ENCODE assay signal across 8 cellular contexts in the genomic region with DNA sequence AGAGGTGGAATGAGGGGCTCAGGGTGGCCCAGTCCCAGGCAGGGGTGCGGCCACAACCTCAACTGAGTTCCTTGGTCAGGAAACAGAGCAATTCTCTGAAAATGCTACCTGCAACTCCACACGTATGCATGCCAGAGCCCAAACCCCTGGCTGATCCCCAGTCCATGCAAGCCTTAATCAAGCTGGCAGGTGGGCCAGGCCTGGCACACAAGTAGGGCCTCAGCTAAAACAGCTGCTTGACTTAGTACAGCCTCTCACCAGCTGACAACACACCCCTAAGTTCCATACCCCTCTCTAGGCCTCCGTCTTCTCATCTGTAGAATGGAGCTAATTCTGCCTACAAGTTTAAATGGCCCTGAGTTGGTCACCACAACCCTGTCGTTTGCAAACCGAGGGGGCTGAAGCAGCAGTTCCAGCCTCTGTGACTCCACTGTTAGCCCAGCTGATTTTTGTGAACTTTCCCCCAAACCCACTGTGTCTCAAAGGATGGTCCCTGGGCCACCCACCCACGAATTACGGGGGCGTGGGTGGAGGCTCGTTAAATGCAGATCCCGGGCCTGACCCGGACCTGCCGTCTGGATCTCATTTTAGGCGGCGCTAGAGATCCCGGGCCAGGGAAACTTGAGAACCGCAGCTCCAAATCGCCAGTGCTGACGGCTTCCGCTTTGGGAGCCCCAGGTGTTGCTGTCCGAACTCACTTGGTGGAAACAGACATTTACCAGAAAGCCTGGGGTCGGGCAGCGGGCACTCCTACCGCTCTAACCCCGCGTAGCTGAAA. TPM values are rescaled to one million over a fixed set of nuclear protein-coding genes. Genes with fewer than 3 reads are reported as not detected.
DNase-seq lines count a peak whose midpoint lies in the region; ATAC-seq and TF ChIP-seq lines count a peak whose summit lies in the region.

No MANE protein-coding gene starts in this region.

- no peaks in the 10 kb centered on the region for H3F3A ChIP-seq in DOHH2 (ENCODE audit: control insufficient read depth, insufficient read depth)

- H3K9me3 ChIP-seq in DOHH2 (ENCODE audit: control insufficient read depth, insufficient read depth, low read length) (no peaks in the 10 kb centered on the region), liver (ENCODE audit: control insufficient read depth in 4 of 4, low read length in 3 of 4) (no peaks in the 10 kb centered on the region)

- H3K4me3 ChIP-seq in DOHH2 (ENCODE audit: low read length) = peak overlapping the region; percentile 42
- H3K4me3 ChIP-seq in dorsolateral prefrontal cortex = peak overlapping the region; percentile 48 to 84 (median 74)
- H3K4me3 ChIP-seq in liver (ENCODE audit: low read depth in 1 of 3, low read length in 3 of 3) = peak overlapping the region; percentile 49 to 85 (median 58)

- no peaks in the 10 kb centered on the region for H4K20me1 ChIP-seq in DOHH2 (ENCODE audit: control insufficient read depth, insufficient read depth, low read depth, low read length)

- H3K27ac ChIP-seq in DOHH2 (ENCODE audit: low read depth, low read length) = no peak overlapping the region
- H3K27ac ChIP-seq in dorsolateral prefrontal cortex = peak overlapping the region in 58 of 59 donors; percentile 8 to 100 (median 92)
- peak overlapping the region; percentile 98 to 99 for H3K27ac ChIP-seq in liver (ENCODE audit: low read depth in 1 of 2, low read length in 2 of 2)

- H3K36me3 ChIP-seq in DOHH2 (ENCODE audit: control insufficient read depth, low read length) (no peaks in the 10 kb centered on the region), liver (ENCODE audit: control insufficient read depth in 4 of 4, insufficient read depth in 3 of 4, low read depth in 1 of 4, low read length in 3 of 4) (peaks cover 0 to under 1% (median 0%) of the 10 kb centered on the region in 4 donors)

- peak; percentile 19 for TF ChIP-seq CTCF in DOHH2 (IDR thresholded peaks at IDR 0.05; ENCODE audit: low read depth, low read length, poor library complexity, severe bottlenecking)
- TF ChIP-seq CTCF in dorsolateral prefrontal cortex (IDR thresholded peaks at IDR 0.05 in 54 of 56, conservative IDR thresholded peaks at IDR 0.05 in 2 of 56; ENCODE audit: low read depth in 1 of 56, partially characterized antibody in 56 of 56) = peak in 36 of 56 donors; percentile 8 to 40 (median 27)
- TF ChIP-seq CTCF in liver (IDR thresholded peaks at IDR 0.05; ENCODE audit: low read depth, low read length, missing input control) = peak; percentile 5

- H3K4me2 ChIP-seq in DOHH2 (ENCODE audit: low read length) = peak overlapping the region; percentile 56

- ATAC-seq in GM21526 (IDR thresholded peaks at IDR 0.05; ENCODE audit: low FRiP score, unreplicated experiment) (peak; percentile 17), HG02938 (IDR thresholded peaks at IDR 0.05; ENCODE audit: unreplicated experiment) (no peak)

- peak; percentile 45 for DNase-seq in NCI-H69 (lab: John Stamatoyannopoulos, UW)
- peak in 7 of 10 donors; percentile 37 to 68 (median 62) for DNase-seq in dorsolateral prefrontal cortex
- DNase-seq in stromal cell of bone marrow (ENCODE audit: low read depth) = peak; percentile 22
- DNase-seq in NCI-H1694 treated with DMSO at 0.1 percent for 48 hours (lab: John Stamatoyannopoulos, UW) = no peak

- intact Hi-C loops in dorsolateral prefrontal cortex (cut with DNase I) = loop anchor here in 1 of 2 donors (10.0 kb wide), 1 partner anchor 50 kb away; no protein-coding TSS in a partner anchor

- H3K4me1 ChIP-seq in DOHH2 (ENCODE audit: control insufficient read depth, low read length) (peaks cover 10% of the 10 kb centered on the region), liver (ENCODE audit: control insufficient read depth in 4 of 4, insufficient read depth in 4 of 4, low read length in 3 of 4) (peaks cover 2 to 46% (median 18%) of the 10 kb centered on the region in 4 donors)

- no peaks in the 10 kb centered on the region for H3K79me2 ChIP-seq in DOHH2 (ENCODE audit: control insufficient read depth, low read length)

- H3K27me3 ChIP-seq in DOHH2 (ENCODE audit: control insufficient read depth, low read length) = peaks cover 51% of the 10 kb centered on the region
- peaks cover 0 to 16% (median 0%) of the 10 kb centered on the region in 45 donors for H3K27me3 ChIP-seq in dorsolateral prefrontal cortex
- H3K27me3 ChIP-seq in liver (ENCODE audit: control insufficient read depth in 4 of 4, insufficient read depth in 4 of 4, low read length in 3 of 4) = no peaks in the 10 kb centered on the region

- peak overlapping the region; percentile 61 to 90 for H3K9ac ChIP-seq in liver (ENCODE audit: low read depth in 1 of 2, low read length in 2 of 2)

- 9% methylated on average over 25 of the region's 25 CpGs for WGBS in liver

- peak in 1 of 2 donors; percentile 4 for TF ChIP-seq RAD21 in liver (IDR thresholded peaks at IDR 0.05)

- H3K9me2 ChIP-seq in DOHH2 (replicated peaks; ENCODE audit: control insufficient read depth, low read length) = no peaks in the 10 kb centered on the region

TF ChIP-seq in liver, 16 proteins besides CTCF, POLR2A, EP300 and RAD21:
- TF ChIP-seq GABPA (IDR thresholded peaks at IDR 0.05 in 1 of 2, conservative IDR thresholded peaks at IDR 0.05 in 1 of 2) = peak in 1 of 2 donors; percentile 9
- TF ChIP-seq FOXA2 (IDR thresholded peaks at IDR 0.05) = no peak
- TF ChIP-seq ATF3 (IDR thresholded peaks at IDR 0.05) = no peak
- TF ChIP-seq FOXA1 (IDR thresholded peaks at IDR 0.05) = no peak
- TF ChIP-seq, protein P1, sequence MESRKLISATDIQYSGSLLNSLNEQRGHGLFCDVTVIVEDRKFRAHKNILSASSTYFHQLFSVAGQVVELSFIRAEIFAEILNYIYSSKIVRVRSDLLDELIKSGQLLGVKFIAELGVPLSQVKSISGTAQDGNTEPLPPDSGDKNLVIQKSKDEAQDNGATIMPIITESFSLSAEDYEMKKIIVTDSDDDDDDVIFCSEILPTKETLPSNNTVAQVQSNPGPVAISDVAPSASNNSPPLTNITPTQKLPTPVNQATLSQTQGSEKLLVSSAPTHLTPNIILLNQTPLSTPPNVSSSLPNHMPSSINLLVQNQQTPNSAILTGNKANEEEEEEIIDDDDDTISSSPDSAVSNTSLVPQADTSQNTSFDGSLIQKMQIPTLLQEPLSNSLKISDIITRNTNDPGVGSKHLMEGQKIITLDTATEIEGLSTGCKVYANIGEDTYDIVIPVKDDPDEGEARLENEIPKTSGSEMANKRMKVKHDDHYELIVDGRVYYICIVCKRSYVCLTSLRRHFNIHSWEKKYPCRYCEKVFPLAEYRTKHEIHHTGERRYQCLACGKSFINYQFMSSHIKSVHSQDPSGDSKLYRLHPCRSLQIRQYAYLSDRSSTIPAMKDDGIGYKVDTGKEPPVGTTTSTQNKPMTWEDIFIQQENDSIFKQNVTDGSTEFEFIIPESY (IDR thresholded peaks at IDR 0.05) = no peak
- TF ChIP-seq, protein P2, sequence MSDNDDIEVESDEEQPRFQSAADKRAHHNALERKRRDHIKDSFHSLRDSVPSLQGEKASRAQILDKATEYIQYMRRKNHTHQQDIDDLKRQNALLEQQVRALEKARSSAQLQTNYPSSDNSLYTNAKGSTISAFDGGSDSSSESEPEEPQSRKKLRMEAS (IDR thresholded peaks at IDR 0.05) = no peak
- TF ChIP-seq HNF4G (IDR thresholded peaks at IDR 0.05) = no peak
TF ChIP-seq in liver: peak in this region for 1.

RNA-seq across cellular contexts. Expression of gene CHDH, which starts 0.9 kb away (rescaled TPM):
- 10 to 100 TPM in 116 of 120 experiments, 1 to 10 TPM in 4; 8.0 to 47.0 (median 17.5) TPM for total RNA-seq in dorsolateral prefrontal cortex
- 10 to 100 TPM in 1 of 2 donors, 1 to 10 TPM in 1; 9.1 to 34.0 TPM for total RNA-seq in liver
- polyA plus RNA-seq in liver = 10 to 100 TPM; 10.7 to 31.6 TPM

RNA-seq across cellular contexts. Expression of gene IL17RB, which starts 1.1 kb away (rescaled TPM):
- total RNA-seq in dorsolateral prefrontal cortex (100 to 1,000 TPM in 1 of 120 experiments, 10 to 100 TPM in 117, 1 to 10 TPM in 2; 7.6 to 107 (median 23.1) TPM), liver (10 to 100 TPM; 11.8 to 14.6 TPM)
- polyA plus RNA-seq in liver = 10 to 100 TPM; 17.0 to 21.6 TPM

RNA-seq across cellular contexts. Expression of gene ACTR8, which starts 36.7 kb away (rescaled TPM):
- total RNA-seq in dorsolateral prefrontal cortex (10 to 100 TPM; 26.1 to 57.0 (median 40.1) TPM), liver (10 to 100 TPM in 1 of 2 donors, 1 to 10 TPM in 1; 9.9 to 16.7 TPM)
- polyA plus RNA-seq in liver = 1 to 10 TPM; 3.2 to 5.6 TPM

RNA-seq across cellular contexts. Expression of gene SELENOK, which starts 46.4 kb away (rescaled TPM):
- total RNA-seq in dorsolateral prefrontal cortex (10 to 100 TPM; 24.0 to 95.9 (median 41.2) TPM), liver (10 to 100 TPM; 24.9 to 37.7 TPM)
- 10 to 100 TPM; 40.0 to 80.2 TPM for polyA plus RNA-seq in liver
